In genomic region chr6:104860221-104860620, GRCh38 we compare ENCODE assay signal across 2 cellular contexts.
TF ChIP-seq lines count a peak whose summit lies in the region.

No MANE protein-coding gene starts in this region.

TF ChIP-seq in SK-N-SH, 30 proteins besides CTCF, POLR2A, EP300 and RAD21 (continued from another document):
- TF ChIP-seq ZBTB33 (IDR thresholded peaks at IDR 0.05; ENCODE audit: borderline replicate concordance, low read depth) (no peak), ELF1 (IDR thresholded peaks at IDR 0.05) (no peak), SMC3 (IDR thresholded peaks at IDR 0.05; ENCODE audit: low read depth, low read length) (no peak), GATA2 (CRISPR knock-in tag; IDR thresholded peaks at IDR 0.05) (no peak), POLR2AphosphoS5 (IDR thresholded peaks at IDR 0.05; ENCODE audit: low read depth, low read length) (no peak), FOXM1 (IDR thresholded peaks at IDR 0.05; ENCODE audit: low read depth) (no peak), CHD2 (IDR thresholded peaks at IDR 0.05; ENCODE audit: low read length, partially characterized antibody) (no peak), EZH2phosphoT487 (IDR thresholded peaks at IDR 0.05; ENCODE audit: borderline replicate concordance, low read depth) (no peak), FOSL2 (IDR thresholded peaks at IDR 0.05; ENCODE audit: borderline replicate concordance, low read depth) (no peak), RFX5 (IDR thresholded peaks at IDR 0.05; ENCODE audit: low read length) (no peak), FOXJ3 (CRISPR knock-in tag; IDR thresholded peaks at IDR 0.05) (no peak), GABPA (IDR thresholded peaks at IDR 0.05; ENCODE audit: low read depth) (no peak), JUND (IDR thresholded peaks at IDR 0.05) (no peak), YY1 (IDR thresholded peaks at IDR 0.05; ENCODE audit: low read depth) (no peak)
TF ChIP-seq in SK-N-SH: peak in this region for 0.

TF ChIP-seq in SK-N-SH treated with all-trans-retinoic acid at 6 μM for 48 hours, 23 proteins besides CTCF, POLR2A, EP300 and RAD21:
- TF ChIP-seq TSHZ2 (CRISPR knock-in tag; IDR thresholded peaks at IDR 0.05): no peak
- no peak for TF ChIP-seq ZNF565 (CRISPR knock-in tag; conservative IDR thresholded peaks at IDR 0.05; ENCODE audit: low read depth)
- no peak for TF ChIP-seq ARNTL (CRISPR knock-in tag; IDR thresholded peaks at IDR 0.05; ENCODE audit: borderline replicate concordance, low read depth)
- no peak for TF ChIP-seq PATZ1 (CRISPR knock-in tag; IDR thresholded peaks at IDR 0.05; ENCODE audit: borderline replicate concordance)
- TF ChIP-seq ZNF70 (CRISPR knock-in tag; IDR thresholded peaks at IDR 0.05): no peak
- TF ChIP-seq SNAI2 (CRISPR knock-in tag; IDR thresholded peaks at IDR 0.05): no peak
- TF ChIP-seq ISL1 (CRISPR knock-in tag; IDR thresholded peaks at IDR 0.05): no peak
- TF ChIP-seq BACH2 (CRISPR knock-in tag; IDR thresholded peaks at IDR 0.05; ENCODE audit: borderline replicate concordance): no peak
- no peak for TF ChIP-seq CREB5 (CRISPR knock-in tag; IDR thresholded peaks at IDR 0.05; ENCODE audit: low read depth)
- TF ChIP-seq ZFP30 (CRISPR knock-in tag; IDR thresholded peaks at IDR 0.05): no peak
- no peak for TF ChIP-seq PPARA (CRISPR knock-in tag; IDR thresholded peaks at IDR 0.05; ENCODE audit: borderline replicate concordance)
- no peak for TF ChIP-seq ESRRG (CRISPR knock-in tag; IDR thresholded peaks at IDR 0.05)
- no peak for TF ChIP-seq POU6F1 (CRISPR knock-in tag; IDR thresholded peaks at IDR 0.05; ENCODE audit: borderline replicate concordance, low read depth)
- TF ChIP-seq ZFP3 (CRISPR knock-in tag; IDR thresholded peaks at IDR 0.05): no peak
